Comparison of ENCODE assay signal across 8 cellular contexts in genomic region chr20:62321521-62321948, GRCh38. TPM values are rescaled to one million over a fixed set of nuclear protein-coding genes. Genes with fewer than 3 reads are reported as not detected.
DNase-seq lines count a peak whose midpoint lies in the region; ATAC-seq and TF ChIP-seq lines count a peak whose summit lies in the region.
"Had no signal": no experiment of that assay in that cellular context is flagged by ENCODE, and none has a peak within 500 bp of the region (broad histone marks: within the 10 kb centered on the region; RNA-seq: fewer than 3 reads in every experiment).

No MANE protein-coding gene starts in this region.

- H3K9ac ChIP-seq in HCT116 (ENCODE audit: low read length) = no peak overlapping the region

- no peaks in the 10 kb centered on the region for H3K9me3 Mint-ChIP-seq in Calu3 (ENCODE audit: low read depth, unreplicated experiment)
- H3K9me3 Mint-ChIP-seq in activated CD8-positive, alpha-beta T cell treated with anti-CD3 and anti-CD28 coated beads, Interleukin-2, amount 10 ng/mL, durations not matched to agents 7 days and 5 days (ENCODE audit: insufficient read depth) = no peaks in the 10 kb centered on the region

- H3K36me3 Mint-ChIP-seq in Calu3 (ENCODE audit: insufficient read depth, unreplicated experiment) = peaks cover 98% of the 10 kb centered on the region
- no peaks in the 10 kb centered on the region for H3K36me3 Mint-ChIP-seq in activated CD8-positive, alpha-beta T cell treated with anti-CD3 and anti-CD28 coated beads, Interleukin-2, amount 10 ng/mL, durations not matched to agents 7 days and 5 days (ENCODE audit: low read depth)

- CTCF ChIA-PET in Calu3 (lab: Charles Lee) = no interaction called here
- CTCF ChIA-PET in HCT116 (lab: Charles Lee) = no interaction called here
- CTCF ChIA-PET in activated CD8-positive, alpha-beta T cell treated with anti-CD3 and anti-CD28 coated beads, Interleukin-2, amount 10 ng/mL, durations not matched to agents 7 days and 5 days (lab: Charles Lee) = no interaction called here

- H3K4me3 ChIP-seq in HCT116 (replicated peaks in 1 of 2; ENCODE audit: low read depth in 1 of 2, low read length in 2 of 2) = no peak overlapping the region

- RAD21 ChIA-PET in HCT116 (lab: Charles Lee; ENCODE audit: low non-redundant PET in 1 of 2, low total read pairs in 2 of 2, uncharacterized antibody in 2 of 2, unreplicated experiment in 2 of 2) = no interaction called here

- no peaks in the 10 kb centered on the region for H3K4me1 Mint-ChIP-seq in Calu3 (ENCODE audit: low read depth, unreplicated experiment)
- no peaks in the 10 kb centered on the region for H3K4me1 Mint-ChIP-seq in activated CD8-positive, alpha-beta T cell treated with anti-CD3 and anti-CD28 coated beads, Interleukin-2, amount 10 ng/mL, durations not matched to agents 7 days and 5 days (ENCODE audit: low read depth)

- H3K27ac ChIP-seq in HCT116 (ENCODE audit: low read depth, low read length) = peak overlapping the region; percentile 41; the same call in 1 of the 2 replicates
- H3K27ac ChIP-seq: HL-60 had no signal

- ATAC-seq in HCT116 = peak; percentile 62
- no peak for ATAC-seq in activated CD8-positive, alpha-beta T cell treated with anti-CD3 and anti-CD28 coated beads, Interleukin-2, amount 10 ng/mL, durations not matched to agents 7 days and 5 days
- no peak for ATAC-seq in HG02973 (IDR thresholded peaks at IDR 0.05; ENCODE audit: unreplicated experiment)
- no peak for ATAC-seq in HG03442 (IDR thresholded peaks at IDR 0.05; ENCODE audit: unreplicated experiment)
- no peak for ATAC-seq in GM18517 (IDR thresholded peaks at IDR 0.05; ENCODE audit: unreplicated experiment)

- DNase-seq in Calu3 (peak; percentile 56), HCT116 (ENCODE audit: low read depth, low spot score) (peak; percentile 31), kidney tubule cell (ENCODE audit: low spot score) (peak; percentile 38)
- DNase-seq in activated CD8-positive, alpha-beta T cell treated with anti-CD3 and anti-CD28 coated beads, Interleukin-2, amount 10 ng/mL, durations not matched to agents 7 days and 5 days = peak; percentile 31

- H3K9me2 ChIP-seq in HCT116 (ENCODE audit: insufficient read depth) = no peaks in the 10 kb centered on the region

- no peaks in the 10 kb centered on the region for H4K20me1 ChIP-seq in HCT116 (ENCODE audit: insufficient read depth)

- BruUV-seq in Calu3 (replicated peaks; lab: Mats Ljungman, UMichigan) (no TSS peak), HCT116 (replicated peaks; lab: Mats Ljungman, UMichigan) (no TSS peak)

- peaks cover 10 to 39% of the 10 kb centered on the region in 2 experiments for H3K36me3 ChIP-seq in HCT116 (ENCODE audit: control insufficient read depth in 1 of 2, insufficient read depth in 2 of 2, low read length in 2 of 2)

- H3K27me3 Mint-ChIP-seq in Calu3 (ENCODE audit: unreplicated experiment) = no peaks in the 10 kb centered on the region
- no peaks in the 10 kb centered on the region for H3K27me3 Mint-ChIP-seq in activated CD8-positive, alpha-beta T cell treated with anti-CD3 and anti-CD28 coated beads, Interleukin-2, amount 10 ng/mL, durations not matched to agents 7 days and 5 days (ENCODE audit: low read depth)

- H3K79me2 ChIP-seq in HCT116 (ENCODE audit: insufficient read depth, low read length) = peaks cover 7% of the 10 kb centered on the region; the same call in 1 of the 2 replicates

- no peaks in the 10 kb centered on the region for H3K27me3 ChIP-seq in HCT116 (ENCODE audit: insufficient read depth, low read length)

- H3K9me3 ChIP-seq in HCT116 (ENCODE audit: control insufficient read depth in 1 of 2, insufficient read depth in 1 of 2, low read depth in 1 of 2, low read length in 2 of 2) = no peaks in the 10 kb centered on the region

- peak overlapping the region; percentile 81 for H3K27ac Mint-ChIP-seq in Calu3 (ENCODE audit: unreplicated experiment)
- no peak overlapping the region for H3K27ac Mint-ChIP-seq in activated CD8-positive, alpha-beta T cell treated with anti-CD3 and anti-CD28 coated beads, Interleukin-2, amount 10 ng/mL, durations not matched to agents 7 days and 5 days

- intact Hi-C loops in Calu3 (cut with micrococcal nuclease; ENCODE audit: unreplicated experiment) (no loop called here), HCT116 (cut with micrococcal nuclease) (no loop called here)

- H2AFZ ChIP-seq in HCT116 (ENCODE audit: low read depth, low read length, poor library complexity, severe bottlenecking) = no peak overlapping the region

- no peak for TF ChIP-seq POLR2A in HCT116 (IDR thresholded peaks at IDR 0.05; ENCODE audit: borderline replicate concordance, extremely low read depth, insufficient read depth, insufficient read length)

- POLR2A ChIA-PET in HCT116 (lab: Charles Lee) = no interaction called here
- POLR2A ChIA-PET in activated CD8-positive, alpha-beta T cell treated with anti-CD3 and anti-CD28 coated beads, Interleukin-2, amount 10 ng/mL, durations not matched to agents 7 days and 5 days (lab: Charles Lee) = no interaction called here

- H3K4me1 ChIP-seq in HCT116 (ENCODE audit: control insufficient read depth in 1 of 2, insufficient read depth in 2 of 2, low read length in 2 of 2) = peaks cover 0 to 5% of the 10 kb centered on the region in 2 experiments; a peak in 1 of 4 replicates

- TF ChIP-seq CTCF in Calu3 (IDR thresholded peaks at IDR 0.05; ENCODE audit: unreplicated experiment) = no peak
- TF ChIP-seq CTCF in HCT116 (IDR thresholded peaks at IDR 0.05 in 2 of 3, conservative IDR thresholded peaks at IDR 0.05 in 1 of 3; ENCODE audit: borderline replicate concordance in 1 of 3, insufficient read depth in 1 of 3, low read depth in 2 of 3, low read length in 2 of 3) = no peak

- no peak overlapping the region for H3K4me2 ChIP-seq in HCT116 (ENCODE audit: low read length)

- H3K4me3 Mint-ChIP-seq in Calu3 (ENCODE audit: low read depth, unreplicated experiment) = no peak overlapping the region
- H3K4me3 Mint-ChIP-seq in activated CD8-positive, alpha-beta T cell treated with anti-CD3 and anti-CD28 coated beads, Interleukin-2, amount 10 ng/mL, durations not matched to agents 7 days and 5 days = no peak overlapping the region

- TF ChIP-seq RAD21 in HCT116 (IDR thresholded peaks at IDR 0.05; ENCODE audit: low read depth) = no peak

TF ChIP-seq in HCT116, 20 proteins besides CTCF, POLR2A, EP300 and RAD21 (continues in another document):
- TF ChIP-seq POLR2AphosphoS5 (IDR thresholded peaks at IDR 0.05; ENCODE audit: low read depth, low read length) (no peak), SIN3A (IDR thresholded peaks at IDR 0.05; ENCODE audit: low read depth) (no peak), REST (IDR thresholded peaks at IDR 0.05; ENCODE audit: low read depth) (no peak), SP1 (IDR thresholded peaks at IDR 0.05; ENCODE audit: low read depth) (no peak), EGR1 (IDR thresholded peaks at IDR 0.05; ENCODE audit: low read depth) (no peak), ZBTB33 (IDR thresholded peaks at IDR 0.05; ENCODE audit: extremely low read depth, insufficient replicate concordance, low read length) (no peak), TCF7L2 (IDR thresholded peaks at IDR 0.05; ENCODE audit: borderline replicate concordance, extremely low read depth, insufficient read depth, insufficient read length) (no peak), FOSL1 (IDR thresholded peaks at IDR 0.05; ENCODE audit: low read depth) (no peak)

RNA-seq across cellular contexts. Expression of gene ADRM1, which starts 18.7 kb away (rescaled TPM):
- total RNA-seq in Calu3 (2022) = 222 and 227 TPM in 2 replicates
- 158 TPM for total RNA-seq in HCT116 (2021; ENCODE audit: unreplicated experiment)
- 196 and 200 TPM in 2 replicates for polyA plus RNA-seq in HCT116 (2012)
- total RNA-seq in activated CD8-positive, alpha-beta T cell treated with anti-CD3 and anti-CD28 coated beads, Interleukin-2, amount 10 ng/mL, durations not matched to agents 7 days and 5 days = 100 to 1,000 TPM in 1 of 2 experiments, 10 to 100 TPM in 1; 97.7 to 103 TPM

RNA-seq across cellular contexts. Expression of gene LAMA5, which starts 45.6 kb away (rescaled TPM):
- total RNA-seq in Calu3 (2022) (740 and 763 TPM in 2 replicates), HCT116 (2021; ENCODE audit: unreplicated experiment) (321 TPM)
- polyA plus RNA-seq in HCT116 (2012) = 190 and 217 TPM in 2 replicates
- total RNA-seq in activated CD8-positive, alpha-beta T cell treated with anti-CD3 and anti-CD28 coated beads, Interleukin-2, amount 10 ng/mL, durations not matched to agents 7 days and 5 days = under 1 TPM; 0.40 to 0.63 TPM

Comparison
In these comparisons a context has a peak if more than half of its experiments do, and no peak if none do; other contexts are left out.
1. RNA of gene LAMA5, which starts 45.6 kb away (total RNA-seq): 740 to 763 TPM in Calu3 and 321 TPM in HCT116 (single experiment); 0.40 to 0.63 TPM in activated CD8-positive, alpha-beta T cell treated with anti-CD3 and anti-CD28 coated beads, Interleukin-2, amount 10 ng/mL, durations not matched to agents 7 days and 5 days; every median in the first group is over 100 times any median in the second.
2. Peak in every context shown above with its lines, with median percentiles within 50 percentile points of each other: DNase-seq.